In the genomic region with DNA sequence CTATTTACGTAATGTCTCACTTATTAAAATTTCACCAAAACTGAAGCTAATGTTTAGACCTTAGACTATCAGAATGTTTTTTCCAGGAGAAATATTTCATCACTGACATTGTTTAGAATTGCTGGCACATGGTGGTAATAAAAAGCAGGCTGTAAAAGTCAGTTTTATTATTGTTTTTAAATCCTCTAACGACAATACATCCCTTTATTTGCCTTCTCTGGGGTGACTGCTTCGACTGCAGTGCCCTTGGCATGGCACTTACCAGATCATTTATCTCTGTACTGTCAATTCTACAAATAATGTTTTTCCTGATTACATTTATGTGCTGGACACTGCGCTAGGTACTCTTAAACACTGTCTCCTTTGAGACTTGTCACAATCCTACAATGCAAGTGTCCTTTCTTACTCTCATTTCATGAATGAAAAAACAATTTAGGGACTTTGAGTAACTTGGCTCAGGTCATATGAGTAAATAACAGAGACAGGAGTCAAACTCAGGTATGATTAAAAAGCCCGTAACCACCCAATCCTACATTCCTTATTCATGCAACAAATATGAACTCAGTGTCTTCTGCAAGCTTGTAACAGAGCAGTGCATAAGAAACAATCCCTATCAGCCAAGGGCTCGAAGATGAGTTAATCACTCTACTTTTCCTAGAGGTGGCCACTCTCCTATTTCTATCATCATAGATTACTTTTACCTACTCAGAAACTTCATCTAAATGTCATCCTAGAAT, we compare ENCODE assay signal across 1 cellular context.
TF ChIP-seq lines count a peak whose summit lies in the region.

No MANE protein-coding gene starts in this region.

TF ChIP-seq in HEK293, 187 proteins besides CTCF, POLR2A, EP300 and RAD21 (continued from another document):
- TF ChIP-seq, protein P1, sequence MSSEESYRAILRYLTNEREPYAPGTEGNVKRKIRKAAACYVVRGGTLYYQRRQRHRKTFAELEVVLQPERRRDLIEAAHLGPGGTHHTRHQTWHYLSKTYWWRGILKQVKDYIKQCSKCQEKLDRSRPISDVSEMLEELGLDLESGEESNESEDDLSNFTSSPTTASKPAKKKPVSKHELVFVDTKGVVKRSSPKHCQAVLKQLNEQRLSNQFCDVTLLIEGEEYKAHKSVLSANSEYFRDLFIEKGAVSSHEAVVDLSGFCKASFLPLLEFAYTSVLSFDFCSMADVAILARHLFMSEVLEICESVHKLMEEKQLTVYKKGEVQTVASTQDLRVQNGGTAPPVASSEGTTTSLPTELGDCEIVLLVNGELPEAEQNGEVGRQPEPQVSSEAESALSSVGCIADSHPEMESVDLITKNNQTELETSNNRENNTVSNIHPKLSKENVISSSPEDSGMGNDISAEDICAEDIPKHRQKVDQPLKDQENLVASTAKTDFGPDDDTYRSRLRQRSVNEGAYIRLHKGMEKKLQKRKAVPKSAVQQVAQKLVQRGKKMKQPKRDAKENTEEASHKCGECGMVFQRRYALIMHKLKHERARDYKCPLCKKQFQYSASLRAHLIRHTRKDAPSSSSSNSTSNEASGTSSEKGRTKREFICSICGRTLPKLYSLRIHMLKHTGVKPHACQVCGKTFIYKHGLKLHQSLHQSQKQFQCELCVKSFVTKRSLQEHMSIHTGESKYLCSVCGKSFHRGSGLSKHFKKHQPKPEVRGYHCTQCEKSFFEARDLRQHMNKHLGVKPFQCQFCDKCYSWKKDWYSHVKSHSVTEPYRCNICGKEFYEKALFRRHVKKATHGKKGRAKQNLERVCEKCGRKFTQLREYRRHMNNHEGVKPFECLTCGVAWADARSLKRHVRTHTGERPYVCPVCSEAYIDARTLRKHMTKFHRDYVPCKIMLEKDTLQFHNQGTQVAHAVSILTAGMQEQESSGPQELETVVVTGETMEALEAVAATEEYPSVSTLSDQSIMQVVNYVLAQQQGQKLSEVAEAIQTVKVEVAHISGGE (tag by site-specific recombination; conservative IDR thresholded peaks at IDR 0.05; ENCODE audit: low read depth), result no peak
- TF ChIP-seq ZNF830 (tag by site-specific recombination; IDR thresholded peaks at IDR 0.05; ENCODE audit: low read depth) (no peak), ZNF555 (tag by site-specific recombination; conservative IDR thresholded peaks at IDR 0.05) (no peak), ZNF677 (tag by site-specific recombination; IDR thresholded peaks at IDR 0.05) (no peak), GLIS2 (tag by site-specific recombination; IDR thresholded peaks at IDR 0.05) (no peak), ZNF792 (tag by site-specific recombination; IDR thresholded peaks at IDR 0.05) (no peak), KLF10 (tag by site-specific recombination; IDR thresholded peaks at IDR 0.05) (peak; percentile 62), WT1 (tag by site-specific recombination; IDR thresholded peaks at IDR 0.05) (peak; percentile 49; the same call in 1 of the 2 replicates), ZNF157 (tag by site-specific recombination; IDR thresholded peaks at IDR 0.05) (no peak), ZNF174 (tag by site-specific recombination; IDR thresholded peaks at IDR 0.05) (no peak), ZSCAN30 (tag by site-specific recombination; IDR thresholded peaks at IDR 0.05) (peak; percentile 81), ZBTB8A (tag by site-specific recombination; IDR thresholded peaks at IDR 0.05) (peak; percentile 43; the same call in 1 of the 2 replicates), ZNF211 (tag by site-specific recombination; IDR thresholded peaks at IDR 0.05; ENCODE audit: low read depth) (no peak), IKZF3 (tag by site-specific recombination; IDR thresholded peaks at IDR 0.05) (peak; percentile 84), HOXD13 (CRISPR knock-in tag; IDR thresholded peaks at IDR 0.05; ENCODE audit: borderline replicate concordance) (no peak), ZFP3 (tag by site-specific recombination; IDR thresholded peaks at IDR 0.05; ENCODE audit: low read depth) (no peak), ZNF837 (tag by site-specific recombination; IDR thresholded peaks at IDR 0.05) (no peak), ZNF112 (tag by site-specific recombination; IDR thresholded peaks at IDR 0.05) (no peak), ZNF629 (tag by site-specific recombination; IDR thresholded peaks at IDR 0.05) (0 out of 2 replicates have a peak, but pooled peaks have one; percentile 29), ZNF2 (tag by site-specific recombination; IDR thresholded peaks at IDR 0.05) (no peak), SCRT1 (tag by site-specific recombination; IDR thresholded peaks at IDR 0.05; ENCODE audit: borderline replicate concordance) (no peak), ZNF600 (tag by site-specific recombination; IDR thresholded peaks at IDR 0.05) (peak; percentile 54; the same call in 1 of the 2 replicates), GLI4 (tag by site-specific recombination; IDR thresholded peaks at IDR 0.05) (no peak), ZBTB20 (tag by site-specific recombination; IDR thresholded peaks at IDR 0.05) (no peak), SP3 (tag by site-specific recombination; IDR thresholded peaks at IDR 0.05) (no peak), SALL2 (tag by site-specific recombination; IDR thresholded peaks at IDR 0.05; ENCODE audit: borderline replicate concordance) (no peak), ZNF423 (tag by site-specific recombination; IDR thresholded peaks at IDR 0.05) (no peak), ZNF184 (tag by site-specific recombination; IDR thresholded peaks at IDR 0.05) (0 out of 2 replicates have a peak, but pooled peaks have one; percentile 9), FEZF1 (tag by site-specific recombination; IDR thresholded peaks at IDR 0.05) (peak; percentile 97), ZNF138 (tag by site-specific recombination; IDR thresholded peaks at IDR 0.05; ENCODE audit: borderline replicate concordance) (no peak)
- TF ChIP-seq, protein P2, sequence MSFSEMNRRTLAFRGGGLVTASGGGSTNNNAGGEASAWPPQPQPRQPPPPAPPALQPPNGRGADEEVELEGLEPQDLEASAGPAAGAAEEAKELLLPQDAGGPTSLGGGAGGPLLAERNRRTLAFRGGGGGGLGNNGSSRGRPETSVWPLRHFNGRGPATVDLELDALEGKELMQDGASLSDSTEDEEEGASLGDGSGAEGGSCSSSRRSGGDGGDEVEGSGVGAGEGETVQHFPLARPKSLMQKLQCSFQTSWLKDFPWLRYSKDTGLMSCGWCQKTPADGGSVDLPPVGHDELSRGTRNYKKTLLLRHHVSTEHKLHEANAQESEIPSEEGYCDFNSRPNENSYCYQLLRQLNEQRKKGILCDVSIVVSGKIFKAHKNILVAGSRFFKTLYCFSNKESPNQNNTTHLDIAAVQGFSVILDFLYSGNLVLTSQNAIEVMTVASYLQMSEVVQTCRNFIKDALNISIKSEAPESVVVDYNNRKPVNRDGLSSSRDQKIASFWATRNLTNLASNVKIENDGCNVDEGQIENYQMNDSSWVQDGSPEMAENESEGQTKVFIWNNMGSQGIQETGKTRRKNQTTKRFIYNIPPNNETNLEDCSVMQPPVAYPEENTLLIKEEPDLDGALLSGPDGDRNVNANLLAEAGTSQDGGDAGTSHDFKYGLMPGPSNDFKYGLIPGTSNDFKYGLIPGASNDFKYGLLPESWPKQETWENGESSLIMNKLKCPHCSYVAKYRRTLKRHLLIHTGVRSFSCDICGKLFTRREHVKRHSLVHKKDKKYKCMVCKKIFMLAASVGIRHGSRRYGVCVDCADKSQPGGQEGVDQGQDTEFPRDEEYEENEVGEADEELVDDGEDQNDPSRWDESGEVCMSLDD (tag by site-specific recombination; IDR thresholded peaks at IDR 0.05), result no peak
- TF ChIP-seq, protein P3, sequence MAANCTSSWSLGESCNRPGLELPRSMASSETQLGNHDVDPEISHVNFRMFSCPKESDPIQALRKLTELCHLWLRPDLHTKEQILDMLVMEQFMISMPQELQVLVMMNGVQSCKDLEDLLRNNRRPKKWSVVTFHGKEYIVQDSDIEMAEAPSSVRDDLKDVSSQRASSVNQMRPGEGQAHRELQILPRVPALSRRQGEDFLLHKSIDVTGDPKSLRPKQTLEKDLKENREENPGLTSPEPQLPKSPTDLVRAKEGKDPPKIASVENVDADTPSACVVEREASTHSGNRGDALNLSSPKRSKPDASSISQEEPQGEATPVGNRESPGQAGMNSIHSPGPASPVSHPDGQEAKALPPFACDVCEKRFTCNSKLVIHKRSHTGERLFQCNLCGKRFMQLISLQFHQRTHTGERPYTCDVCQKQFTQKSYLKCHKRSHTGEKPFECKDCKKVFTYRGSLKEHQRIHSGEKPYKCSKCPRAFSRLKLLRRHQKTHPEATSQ (tag by site-specific recombination; IDR thresholded peaks at IDR 0.05), result no peak
- TF ChIP-seq, protein P4, sequence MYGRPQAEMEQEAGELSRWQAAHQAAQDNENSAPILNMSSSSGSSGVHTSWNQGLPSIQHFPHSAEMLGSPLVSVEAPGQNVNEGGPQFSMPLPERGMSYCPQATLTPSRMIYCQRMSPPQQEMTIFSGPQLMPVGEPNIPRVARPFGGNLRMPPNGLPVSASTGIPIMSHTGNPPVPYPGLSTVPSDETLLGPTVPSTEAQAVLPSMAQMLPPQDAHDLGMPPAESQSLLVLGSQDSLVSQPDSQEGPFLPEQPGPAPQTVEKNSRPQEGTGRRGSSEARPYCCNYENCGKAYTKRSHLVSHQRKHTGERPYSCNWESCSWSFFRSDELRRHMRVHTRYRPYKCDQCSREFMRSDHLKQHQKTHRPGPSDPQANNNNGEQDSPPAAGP (tag by site-specific recombination; IDR thresholded peaks at IDR 0.05), result no peak
- TF ChIP-seq, protein P5, sequence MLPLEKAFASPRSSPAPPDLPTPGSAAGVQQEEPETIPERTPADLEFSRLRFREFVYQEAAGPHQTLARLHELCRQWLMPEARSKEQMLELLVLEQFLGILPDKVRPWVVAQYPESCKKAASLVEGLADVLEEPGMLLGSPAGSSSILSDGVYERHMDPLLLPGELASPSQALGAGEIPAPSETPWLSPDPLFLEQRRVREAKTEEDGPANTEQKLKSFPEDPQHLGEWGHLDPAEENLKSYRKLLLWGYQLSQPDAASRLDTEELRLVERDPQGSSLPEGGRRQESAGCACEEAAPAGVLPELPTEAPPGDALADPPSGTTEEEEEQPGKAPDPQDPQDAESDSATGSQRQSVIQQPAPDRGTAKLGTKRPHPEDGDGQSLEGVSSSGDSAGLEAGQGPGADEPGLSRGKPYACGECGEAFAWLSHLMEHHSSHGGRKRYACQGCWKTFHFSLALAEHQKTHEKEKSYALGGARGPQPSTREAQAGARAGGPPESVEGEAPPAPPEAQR (tag by site-specific recombination; IDR thresholded peaks at IDR 0.05), result no peak
- TF ChIP-seq, protein P6, sequence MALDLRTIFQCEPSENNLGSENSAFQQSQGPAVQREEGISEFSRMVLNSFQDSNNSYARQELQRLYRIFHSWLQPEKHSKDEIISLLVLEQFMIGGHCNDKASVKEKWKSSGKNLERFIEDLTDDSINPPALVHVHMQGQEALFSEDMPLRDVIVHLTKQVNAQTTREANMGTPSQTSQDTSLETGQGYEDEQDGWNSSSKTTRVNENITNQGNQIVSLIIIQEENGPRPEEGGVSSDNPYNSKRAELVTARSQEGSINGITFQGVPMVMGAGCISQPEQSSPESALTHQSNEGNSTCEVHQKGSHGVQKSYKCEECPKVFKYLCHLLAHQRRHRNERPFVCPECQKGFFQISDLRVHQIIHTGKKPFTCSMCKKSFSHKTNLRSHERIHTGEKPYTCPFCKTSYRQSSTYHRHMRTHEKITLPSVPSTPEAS (tag by site-specific recombination; IDR thresholded peaks at IDR 0.05), result no peak
- TF ChIP-seq, protein P7, sequence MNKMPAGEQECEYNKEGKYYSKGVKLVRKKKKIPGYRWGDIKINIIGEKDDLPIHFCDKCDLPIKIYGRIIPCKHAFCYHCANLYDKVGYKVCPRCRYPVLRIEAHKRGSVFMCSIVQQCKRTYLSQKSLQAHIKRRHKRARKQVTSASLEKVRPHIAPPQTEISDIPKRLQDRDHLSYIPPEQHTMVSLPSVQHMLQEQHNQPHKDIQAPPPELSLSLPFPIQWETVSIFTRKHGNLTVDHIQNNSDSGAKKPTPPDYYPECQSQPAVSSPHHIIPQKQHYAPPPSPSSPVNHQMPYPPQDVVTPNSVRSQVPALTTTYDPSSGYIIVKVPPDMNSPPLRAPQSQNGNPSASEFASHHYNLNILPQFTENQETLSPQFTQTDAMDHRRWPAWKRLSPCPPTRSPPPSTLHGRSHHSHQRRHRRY (tag by site-specific recombination; IDR thresholded peaks at IDR 0.05), result no peak
- TF ChIP-seq, protein P8, sequence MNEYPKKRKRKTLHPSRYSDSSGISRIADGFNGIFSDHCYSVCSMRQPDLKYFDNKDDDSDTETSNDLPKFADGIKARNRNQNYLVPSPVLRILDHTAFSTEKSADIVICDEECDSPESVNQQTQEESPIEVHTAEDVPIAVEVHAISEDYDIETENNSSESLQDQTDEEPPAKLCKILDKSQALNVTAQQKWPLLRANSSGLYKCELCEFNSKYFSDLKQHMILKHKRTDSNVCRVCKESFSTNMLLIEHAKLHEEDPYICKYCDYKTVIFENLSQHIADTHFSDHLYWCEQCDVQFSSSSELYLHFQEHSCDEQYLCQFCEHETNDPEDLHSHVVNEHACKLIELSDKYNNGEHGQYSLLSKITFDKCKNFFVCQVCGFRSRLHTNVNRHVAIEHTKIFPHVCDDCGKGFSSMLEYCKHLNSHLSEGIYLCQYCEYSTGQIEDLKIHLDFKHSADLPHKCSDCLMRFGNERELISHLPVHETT (tag by site-specific recombination; IDR thresholded peaks at IDR 0.05), result no peak
- TF ChIP-seq, protein P9, sequence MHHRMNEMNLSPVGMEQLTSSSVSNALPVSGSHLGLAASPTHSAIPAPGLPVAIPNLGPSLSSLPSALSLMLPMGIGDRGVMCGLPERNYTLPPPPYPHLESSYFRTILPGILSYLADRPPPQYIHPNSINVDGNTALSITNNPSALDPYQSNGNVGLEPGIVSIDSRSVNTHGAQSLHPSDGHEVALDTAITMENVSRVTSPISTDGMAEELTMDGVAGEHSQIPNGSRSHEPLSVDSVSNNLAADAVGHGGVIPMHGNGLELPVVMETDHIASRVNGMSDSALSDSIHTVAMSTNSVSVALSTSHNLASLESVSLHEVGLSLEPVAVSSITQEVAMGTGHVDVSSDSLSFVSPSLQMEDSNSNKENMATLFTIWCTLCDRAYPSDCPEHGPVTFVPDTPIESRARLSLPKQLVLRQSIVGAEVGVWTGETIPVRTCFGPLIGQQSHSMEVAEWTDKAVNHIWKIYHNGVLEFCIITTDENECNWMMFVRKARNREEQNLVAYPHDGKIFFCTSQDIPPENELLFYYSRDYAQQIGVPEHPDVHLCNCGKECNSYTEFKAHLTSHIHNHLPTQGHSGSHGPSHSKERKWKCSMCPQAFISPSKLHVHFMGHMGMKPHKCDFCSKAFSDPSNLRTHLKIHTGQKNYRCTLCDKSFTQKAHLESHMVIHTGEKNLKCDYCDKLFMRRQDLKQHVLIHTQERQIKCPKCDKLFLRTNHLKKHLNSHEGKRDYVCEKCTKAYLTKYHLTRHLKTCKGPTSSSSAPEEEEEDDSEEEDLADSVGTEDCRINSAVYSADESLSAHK (tag by site-specific recombination; IDR thresholded peaks at IDR 0.05), result peak; percentile 78
